In genomic region chr10:22740180-22740579, GRCh38 we compare ENCODE assay signal across 1 cellular context.
TF ChIP-seq lines count a peak whose summit lies in the region.

No MANE protein-coding gene starts in this region.

TF ChIP-seq in IMR-90, 13 proteins besides CTCF, POLR2A, EP300 and RAD21 (continued from another document):
- TF ChIP-seq SMC3 (IDR thresholded peaks at IDR 0.05; ENCODE audit: low read depth, low read length), result no peak
- TF ChIP-seq ELK1 (IDR thresholded peaks at IDR 0.05; ENCODE audit: borderline replicate concordance, low read depth, low read length), result no peak
- TF ChIP-seq MAZ (IDR thresholded peaks at IDR 0.05; ENCODE audit: borderline replicate concordance, low read depth, low read length), result no peak
